ENCODE assay signal across 8 cellular contexts in genomic region chr6:3258720-3259490, GRCh38. TPM values are rescaled to one million over a fixed set of nuclear protein-coding genes. Genes with fewer than 3 reads are reported as not detected.
DNase-seq lines count a peak whose midpoint lies in the region; TF ChIP-seq lines count a peak whose summit lies in the region.

A gene with protein sequence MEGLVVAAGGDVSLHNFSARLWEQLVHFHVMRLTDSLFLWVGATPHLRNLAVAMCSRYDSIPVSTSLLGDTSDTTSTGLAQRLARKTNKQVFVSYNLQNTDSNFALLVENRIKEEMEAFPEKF (plus strand): TSS chr6:3258947. CDS start chr6:3259023, 76 bp downstream.

- peak within 1 kb of the TSS; percentile 9 for H3K23ac ChIP-seq in neuronal stem cell (ENCODE audit: low read depth, low read length, poor library complexity)

- peaks cover 10% of the 10 kb centered on the region for H3K79me1 ChIP-seq in neuronal stem cell (ENCODE audit: low read depth, low read length)

- DNase-seq in GF-D8 (lab: John Stamatoyannopoulos, UW) (peak; percentile 45), MV-4-11 (lab: John Stamatoyannopoulos, UW) (peak; percentile 67), SK-MEL-5 (ENCODE audit: low read depth, low spot score) (peak; percentile 93), foreskin melanocyte (peak; percentile 67), neuronal stem cell (ENCODE audit: low spot score) (peak; percentile 87), stromal cell of bone marrow (ENCODE audit: low read depth) (peak; percentile 72)
- peak; percentile 82 to 93 (median 86) for DNase-seq in activated naive CD4-positive, alpha-beta T cell (lab: John Stamatoyannopoulos, UW)

- 0 out of 2 replicates have a peak, but pooled peaks have one; percentile 12 for TF ChIP-seq CTCF in HEK293 (tag by site-specific recombination; IDR thresholded peaks at IDR 0.05)

- in situ Hi-C loops in SK-MEL-5 (cut with HindIII; ENCODE audit: low pct_unique_long_range_greater_than_20kb, low sequenced_read_pairs) = no loop called here

- no peak within 1 kb of the TSS for H2BK15ac ChIP-seq in neuronal stem cell (ENCODE audit: low read length)

- no peak within 1 kb of the TSS for H2BK12ac ChIP-seq in neuronal stem cell (ENCODE audit: low read length)

- peak within 1 kb of the TSS; percentile 95 for H2AFZ ChIP-seq in neuronal stem cell (ENCODE audit: low read length)

- no peak within 1 kb of the TSS for H4K91ac ChIP-seq in neuronal stem cell (ENCODE audit: low read depth, low read length, poor library complexity)

- peak within 1 kb of the TSS; percentile 92 for H3K4me3 ChIP-seq in HEK293 (ENCODE audit: low read depth, low read length)
- H3K4me3 ChIP-seq in neuronal stem cell (ENCODE audit: low read length in 2 of 2) = peak within 1 kb of the TSS; percentile 94 to 100

- H3K36me3 ChIP-seq in HEK293 (ENCODE audit: control insufficient read depth in 2 of 2, insufficient read depth in 1 of 2, low read length in 2 of 2) (peaks cover 0 to 26% of the 10 kb centered on the region in 2 experiments; a peak in 2 of 3 replicates), neuronal stem cell (replicated peaks in 1 of 2; ENCODE audit: control insufficient read depth in 2 of 2, insufficient read depth in 2 of 2, low read length in 2 of 2) (peaks cover 5 to 33% of the 10 kb centered on the region in 2 donors)

- H3K4ac ChIP-seq in neuronal stem cell (ENCODE audit: low read length) = no peak within 1 kb of the TSS

- CTCF ChIA-PET in HEK293 (lab: Yijun Ruan, JAX) = interaction anchor here (0.7 to 1.4 kb wide), 4 partner anchors 8 to 134 kb away, joined by 3 to 8 read pairs (median 4); no protein-coding TSS in a partner anchor

- peak within 1 kb of the TSS; percentile 86 for H3K18ac ChIP-seq in neuronal stem cell (ENCODE audit: low read length)

- peak within 1 kb of the TSS; percentile 62 for H2AK5ac ChIP-seq in neuronal stem cell (ENCODE audit: low read depth, low read length)

- peak within 1 kb of the TSS; percentile 97 for H3K9ac ChIP-seq in neuronal stem cell (ENCODE audit: low read depth, low read length, poor library complexity)

- H4K8ac ChIP-seq in neuronal stem cell (ENCODE audit: low read depth, low read length) = no peak within 1 kb of the TSS

- POLR2A ChIA-PET in HEK293 (lab: Yijun Ruan, JAX) = interaction anchor here (0.6 to 2.8 kb wide), 8 partner anchors 8 to 102 kb away, joined by 3 to 14 read pairs (median 8); partner anchors contain the start of gene TUBB2A

- H3K4me1 ChIP-seq in HEK293 (ENCODE audit: control insufficient read depth, insufficient read depth, low read length) = peaks cover 10% of the 10 kb centered on the region; the same call in 1 of the 2 replicates
- peaks cover 0 to 10% of the 10 kb centered on the region in 2 donors for H3K4me1 ChIP-seq in neuronal stem cell (ENCODE audit: control insufficient read depth in 2 of 2, insufficient read depth in 1 of 2, low read depth in 1 of 2, low read length in 2 of 2)

- H3K27ac ChIP-seq in HEK293 (ENCODE audit: extremely low read depth, low read depth, low read length) (peak within 1 kb of the TSS; percentile 67), neuronal stem cell (replicated peaks; ENCODE audit: low read length) (no peak within 1 kb of the TSS)

- peak within 1 kb of the TSS; percentile 90 for H3K4me2 ChIP-seq in neuronal stem cell (ENCODE audit: insufficient read depth, low read length, poor library complexity, severe bottlenecking)

- H2BK5ac ChIP-seq in neuronal stem cell (ENCODE audit: low read length) = no peak within 1 kb of the TSS

- no peaks in the 10 kb centered on the region for H3K9me3 ChIP-seq in HEK293 (ENCODE audit: control insufficient read depth, insufficient read depth, low read depth, low read length)
- H3K9me3 ChIP-seq in neuronal stem cell (replicated peaks in 1 of 2; ENCODE audit: control insufficient read depth in 2 of 2, insufficient read depth in 1 of 2, low read depth in 1 of 2, low read length in 2 of 2) = no peaks in the 10 kb centered on the region

- no peak within 1 kb of the TSS for H3K14ac ChIP-seq in neuronal stem cell (ENCODE audit: low read length)

- no CpG with 5 or more reads among the region's 80 CpGs for WGBS in neuronal stem cell (ENCODE audit: extremely low coverage in 2 of 2, insufficient read length in 2 of 2, insufficient replicate concordance in 1 of 2), 2 donors

- H3K27me3 ChIP-seq in neuronal stem cell (ENCODE audit: control insufficient read depth in 3 of 3, insufficient read depth in 3 of 3, low read depth in 1 of 3, low read length in 3 of 3) = peaks cover 0 to 3% (median 0%) of the 10 kb centered on the region in 3 experiments

- H2BK120ac ChIP-seq in neuronal stem cell (ENCODE audit: low read depth, low read length) = peak within 1 kb of the TSS; percentile 69

TF ChIP-seq in HEK293, 187 proteins besides CTCF, POLR2A, EP300 and RAD21 (continues in another document):
- TF ChIP-seq PRDM1 (tag by site-specific recombination; IDR thresholded peaks at IDR 0.05) = peak; percentile 46; the same call in 1 of the 2 replicates
- TF ChIP-seq ZNF610 (tag by site-specific recombination; IDR thresholded peaks at IDR 0.05; ENCODE audit: borderline replicate concordance) = 0 out of 2 replicates have a peak, but pooled peaks have one; percentile 36
- peak; percentile 58; the same call in 1 of the 2 replicates for TF ChIP-seq ZSCAN5A (tag by site-specific recombination; IDR thresholded peaks at IDR 0.05)
- TF ChIP-seq ZXDB (tag by site-specific recombination; IDR thresholded peaks at IDR 0.05) = peak; percentile 77
- TF ChIP-seq HOXA7 (CRISPR knock-in tag; IDR thresholded peaks at IDR 0.05; ENCODE audit: borderline replicate concordance) = no peak
- TF ChIP-seq OSR2 (tag by site-specific recombination; IDR thresholded peaks at IDR 0.05) = no peak
- no peak for TF ChIP-seq ZNF121 (tag by site-specific recombination; IDR thresholded peaks at IDR 0.05)
- TF ChIP-seq ZNF423 (tag by site-specific recombination; IDR thresholded peaks at IDR 0.05) = no peak
- peak; percentile 89; the same call in 1 of the 2 replicates for TF ChIP-seq PBX3 (CRISPR knock-in tag; IDR thresholded peaks at IDR 0.05)
- TF ChIP-seq ZSCAN23 (tag by site-specific recombination; IDR thresholded peaks at IDR 0.05) = no peak
- no peak for TF ChIP-seq ZNF37A (tag by site-specific recombination; IDR thresholded peaks at IDR 0.05)
- TF ChIP-seq, protein P1, sequence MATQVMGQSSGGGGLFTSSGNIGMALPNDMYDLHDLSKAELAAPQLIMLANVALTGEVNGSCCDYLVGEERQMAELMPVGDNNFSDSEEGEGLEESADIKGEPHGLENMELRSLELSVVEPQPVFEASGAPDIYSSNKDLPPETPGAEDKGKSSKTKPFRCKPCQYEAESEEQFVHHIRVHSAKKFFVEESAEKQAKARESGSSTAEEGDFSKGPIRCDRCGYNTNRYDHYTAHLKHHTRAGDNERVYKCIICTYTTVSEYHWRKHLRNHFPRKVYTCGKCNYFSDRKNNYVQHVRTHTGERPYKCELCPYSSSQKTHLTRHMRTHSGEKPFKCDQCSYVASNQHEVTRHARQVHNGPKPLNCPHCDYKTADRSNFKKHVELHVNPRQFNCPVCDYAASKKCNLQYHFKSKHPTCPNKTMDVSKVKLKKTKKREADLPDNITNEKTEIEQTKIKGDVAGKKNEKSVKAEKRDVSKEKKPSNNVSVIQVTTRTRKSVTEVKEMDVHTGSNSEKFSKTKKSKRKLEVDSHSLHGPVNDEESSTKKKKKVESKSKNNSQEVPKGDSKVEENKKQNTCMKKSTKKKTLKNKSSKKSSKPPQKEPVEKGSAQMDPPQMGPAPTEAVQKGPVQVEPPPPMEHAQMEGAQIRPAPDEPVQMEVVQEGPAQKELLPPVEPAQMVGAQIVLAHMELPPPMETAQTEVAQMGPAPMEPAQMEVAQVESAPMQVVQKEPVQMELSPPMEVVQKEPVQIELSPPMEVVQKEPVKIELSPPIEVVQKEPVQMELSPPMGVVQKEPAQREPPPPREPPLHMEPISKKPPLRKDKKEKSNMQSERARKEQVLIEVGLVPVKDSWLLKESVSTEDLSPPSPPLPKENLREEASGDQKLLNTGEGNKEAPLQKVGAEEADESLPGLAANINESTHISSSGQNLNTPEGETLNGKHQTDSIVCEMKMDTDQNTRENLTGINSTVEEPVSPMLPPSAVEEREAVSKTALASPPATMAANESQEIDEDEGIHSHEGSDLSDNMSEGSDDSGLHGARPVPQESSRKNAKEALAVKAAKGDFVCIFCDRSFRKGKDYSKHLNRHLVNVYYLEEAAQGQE (tag by site-specific recombination; IDR thresholded peaks at IDR 0.05) = peak; percentile 65
- TF ChIP-seq ZBTB17 (tag by site-specific recombination; IDR thresholded peaks at IDR 0.05) = peak; percentile 96
- peak; percentile 88 for TF ChIP-seq ZNF394 (tag by site-specific recombination; IDR thresholded peaks at IDR 0.05; ENCODE audit: borderline replicate concordance)
- TF ChIP-seq SP2 (tag by site-specific recombination; IDR thresholded peaks at IDR 0.05) = peak; percentile 48
- TF ChIP-seq ZNF600 (tag by site-specific recombination; IDR thresholded peaks at IDR 0.05) = peak; percentile 98
- no peak for TF ChIP-seq ZNF174 (tag by site-specific recombination; IDR thresholded peaks at IDR 0.05)

RNA-seq across cellular contexts. Expression of the gene that starts here (rescaled TPM):
- 58.2 and 60.6 TPM in 2 replicates for total RNA-seq in SK-MEL-5 (2014; rRNA removed; shearing (Covaris generic))
- 72.9 and 111 TPM in 2 replicates for polyA plus RNA-seq in SK-MEL-5 (2015; cell fraction: cytosol; rRNA removed)
- polyA plus RNA-seq in SK-MEL-5 (2015; cell fraction: nucleus; rRNA removed) = 39.3 and 44.1 TPM in 2 replicates
- 24.7 TPM for polyA plus RNA-seq in neuronal stem cell (2013, experiment 1 of 2)
- polyA plus RNA-seq in neuronal stem cell (2013, experiment 2 of 2) = 24.4 TPM
